In genomic region chr4:157818946-157819692, GRCh38 we compare ENCODE assay signal across 15 cellular contexts.
DNase-seq lines count a peak whose midpoint lies in the region; ATAC-seq and TF ChIP-seq lines count a peak whose summit lies in the region.
"Had no signal": no experiment of that assay in that cellular context is flagged by ENCODE, and none has a peak within 500 bp of the region (broad histone marks: within the 10 kb centered on the region; RNA-seq: fewer than 3 reads in every experiment).

No MANE protein-coding gene starts in this region.

- H2AFZ ChIP-seq in osteoblast (ENCODE audit: low read length): no peak overlapping the region

- H3K36me3 ChIP-seq in left ventricle myocardium inferior (no peaks in the 10 kb centered on the region), Panc1 (ENCODE audit: control insufficient read depth, insufficient read depth, low read length) (no peaks in the 10 kb centered on the region), osteoblast (ENCODE audit: insufficient read depth, low read length) (no peaks in the 10 kb centered on the region)
- H3K36me3 ChIP-seq: Peyer's patch had no signal

- BruUV-seq in Panc1 (replicated peaks; lab: Mats Ljungman, UMichigan): no TSS peak

- H3K4me2 ChIP-seq in osteoblast (ENCODE audit: insufficient read depth, low read length): no peak overlapping the region
- H3K4me2 ChIP-seq: KMS-11 had no signal

- H3K4me3 ChIP-seq in left ventricle myocardium inferior (no peak overlapping the region), Panc1 (ENCODE audit: low read depth in 2 of 2, low read length in 2 of 2) (peak overlapping the region; percentile 9 to 19; a peak in 3 of 4 replicates), osteoblast (ENCODE audit: insufficient read depth, low read length) (no peak overlapping the region), foreskin fibroblast (ENCODE audit: low read depth in 1 of 2, low read length in 2 of 2) (no peak overlapping the region)
- H3K4me3 ChIP-seq: Peyer's patch had no signal

- CTCF ChIA-PET in Panc1 (lab: Charles Lee): no interaction called here

- no peaks in the 10 kb centered on the region for H3K27me3 ChIP-seq in left ventricle myocardium inferior (ENCODE audit: low read depth)
- H3K27me3 ChIP-seq in Panc1 (ENCODE audit: control insufficient read depth, insufficient read depth, low read length): no peaks in the 10 kb centered on the region
- H3K27me3 ChIP-seq in osteoblast (ENCODE audit: insufficient read depth, low read length): no peaks in the 10 kb centered on the region
- H3K27me3 ChIP-seq: Peyer's patch had no signal

- in situ Hi-C loops in Panc1 (cut with HindIII; ENCODE audit: low pct_unique_long_range_greater_than_20kb, low sequenced_read_pairs): no loop called here

- H3K4me1 ChIP-seq in left ventricle myocardium inferior (no peaks in the 10 kb centered on the region), Panc1 (ENCODE audit: control insufficient read depth, insufficient read depth, low read length) (no peaks in the 10 kb centered on the region), osteoblast (ENCODE audit: insufficient read depth, low read length) (no peaks in the 10 kb centered on the region)
- H3K4me1 ChIP-seq: Peyer's patch had no signal

- H3K79me2 ChIP-seq in osteoblast (ENCODE audit: insufficient read depth, low read length): no peaks in the 10 kb centered on the region

- POLR2A ChIA-PET in Panc1 (lab: Charles Lee): no interaction called here

- H3K27ac ChIP-seq in left ventricle myocardium inferior (replicated peaks): no peak overlapping the region
- H3K27ac ChIP-seq in Panc1 (ENCODE audit: low read length): no peak overlapping the region
- no peak overlapping the region for H3K27ac ChIP-seq in osteoblast (ENCODE audit: low read depth, low read length)
- H3K27ac ChIP-seq: KMS-11, Peyer's patch had no signal

- DNase-seq in Right ventricle myocardium inferior (ENCODE audit: missing footprints) (peak; percentile 60), left ventricle myocardium inferior (no peak), Panc1 (ENCODE audit: low read depth, low spot score) (no peak), osteoblast (ENCODE audit: insufficient read length, low spot score, missing footprints) (peak; percentile 46), foreskin fibroblast (no peak), NCI-H1694 treated with DMSO at 0.1 percent for 48 hours (lab: John Stamatoyannopoulos, UW) (no peak)
- DNase-seq: GF-D8, NCI-H1092, NCI-H1930, NCI-H2227 treated with DMSO at 0.1 percent for 48 hours, NCI-H82, Peyer's patch, SHP77 treated with DMSO at 0.1 percent for 48 hours had no signal

- H3K9me3 ChIP-seq in left ventricle myocardium inferior (replicated peaks) (no peaks in the 10 kb centered on the region), Panc1 (ENCODE audit: control insufficient read depth, insufficient read depth, low read depth, low read length) (no peaks in the 10 kb centered on the region), osteoblast (ENCODE audit: low read depth, low read length) (no peaks in the 10 kb centered on the region)
- H3K9me3 ChIP-seq: Peyer's patch had no signal

- H4K20me1 ChIP-seq in osteoblast (ENCODE audit: insufficient read depth, low read length): no peaks in the 10 kb centered on the region

- TF ChIP-seq CTCF in left ventricle myocardium inferior (IDR thresholded peaks at IDR 0.05; ENCODE audit: borderline replicate concordance): no peak
- TF ChIP-seq CTCF in Panc1 (IDR thresholded peaks at IDR 0.05): no peak
- no peak for TF ChIP-seq CTCF in osteoblast (IDR thresholded peaks at IDR 0.05; ENCODE audit: extremely low read depth, low read depth, low read length)
- no peak for TF ChIP-seq CTCF in foreskin fibroblast (IDR thresholded peaks at IDR 0.05; ENCODE audit: low read depth, low read length)

- no peak for ATAC-seq in Right ventricle myocardium inferior
- ATAC-seq in Panc1: peak; percentile 68; the same call in 1 of the 2 replicates
- no peak for ATAC-seq in HG03521 (IDR thresholded peaks at IDR 0.05; ENCODE audit: unreplicated experiment)

- intact Hi-C loops in Right ventricle myocardium inferior (cut with DNase I): no loop called here
- intact Hi-C loops in left ventricle myocardium inferior (cut with micrococcal nuclease): no loop called here
- intact Hi-C loops in Panc1 (cut with micrococcal nuclease; ENCODE audit: unreplicated experiment): no loop called here

Comparison
In these comparisons a context has a peak if more than half of its experiments do, and no peak if none do; other contexts are left out.
1. DNase-seq: peak in Right ventricle myocardium inferior (single experiment) and osteoblast (single experiment); none in left ventricle myocardium inferior (single experiment), Panc1 (single experiment), foreskin fibroblast (0 of 2) and NCI-H1694 treated with DMSO at 0.1 percent for 48 hours (single experiment).
2. H3K4me3 ChIP-seq: peak in Panc1 (2 of 2); none in left ventricle myocardium inferior (single experiment), osteoblast (single experiment) and foreskin fibroblast (0 of 2).